Comparison of ENCODE assay signal across 14 cellular contexts in genomic region chr3:20066848-20067617, GRCh38. TPM values are rescaled to one million over a fixed set of nuclear protein-coding genes. Genes with fewer than 3 reads are reported as not detected.
A peak's percentile ranks its signal among the peaks of the same experiment; 100 is the strongest.
DNase-seq lines count a peak whose midpoint lies in the region; ATAC-seq and FAIRE-seq lines count a peak whose summit lies in the region.
"Had no signal": no experiment of that assay in that cellular context is flagged by ENCODE, and none has a peak within 500 bp of the region (broad histone marks: within the 10 kb centered on the region; RNA-seq: fewer than 3 reads in every experiment).

No MANE protein-coding gene starts in this region.

- H3K36me3 ChIP-seq in adipocyte (ENCODE audit: control insufficient read depth, insufficient read depth, low read length, severe bottlenecking), result no peaks in the 10 kb centered on the region
- peaks cover 0 to 4% (median 0%) of the 10 kb centered on the region in 5 donors for H3K36me3 ChIP-seq in subcutaneous abdominal adipose tissue (ENCODE audit: control insufficient read depth in 5 of 5, insufficient read depth in 5 of 5, low read length in 5 of 5)

- H3K27me3 ChIP-seq in adipocyte (replicated peaks; ENCODE audit: control insufficient read depth, insufficient read depth, low read length) (no peaks in the 10 kb centered on the region), subcutaneous abdominal adipose tissue (ENCODE audit: control insufficient read depth in 5 of 5, insufficient read depth in 4 of 5, low read length in 5 of 5) (no peaks in the 10 kb centered on the region)

- ATAC-seq in left ventricle myocardium superior (peak; percentile 31), GM18511 (IDR thresholded peaks at IDR 0.05; ENCODE audit: unreplicated experiment) (no peak)

- peak; percentile 58 for DNase-seq in HTR-8/SVneo (ENCODE audit: insufficient read length, low spot score)
- DNase-seq in adipocyte (ENCODE audit: low read depth), result peak; percentile 75
- DNase-seq in left ventricle myocardium superior, result peak; percentile 61
- no peak for DNase-seq in activated naive CD4-positive, alpha-beta T cell treated with anti-CD3 and anti-CD28 coated beads, Interleukin-2, amount 10 ng/mL, durations not matched to agents 7 days and 5 days
- DNase-seq in NCI-H526 treated with DMSO at 0.1 percent for 48 hours (lab: John Stamatoyannopoulos, UW), result no peak
- DNase-seq in retina, result no peak
- DNase-seq: activated CD4-positive, alpha-beta T cell treated with anti-CD3 and anti-CD28 coated beads for 48 hours; DMS53; MM.1S; NCI-H526 had no signal

- H3K9ac ChIP-seq in adipocyte (ENCODE audit: low read length) (no peak overlapping the region), subcutaneous abdominal adipose tissue (ENCODE audit: low read length in 5 of 5) (peak overlapping the region in 2 of 5 donors; percentile 11 to 12)

- H3K27ac Mint-ChIP-seq in activated naive CD4-positive, alpha-beta T cell treated with anti-CD3 and anti-CD28 coated beads, Interleukin-2, amount 10 ng/mL, durations not matched to agents 7 days and 5 days, result no peak overlapping the region

- intact Hi-C loops in left ventricle myocardium superior (cut with micrococcal nuclease), result no loop called here

- H3K4me1 ChIP-seq in adipocyte (ENCODE audit: control insufficient read depth, insufficient read depth, low read length) (peaks cover 8% of the 10 kb centered on the region), subcutaneous abdominal adipose tissue (ENCODE audit: control insufficient read depth in 5 of 5, insufficient read depth in 5 of 5, low read length in 5 of 5) (peaks cover 0 to 22% (median 13%) of the 10 kb centered on the region in 5 donors)

- H3K36me3 Mint-ChIP-seq in activated naive CD4-positive, alpha-beta T cell treated with anti-CD3 and anti-CD28 coated beads, Interleukin-2, amount 10 ng/mL, durations not matched to agents 7 days and 5 days, result peaks cover 46% of the 10 kb centered on the region

- H3K27me3 Mint-ChIP-seq in activated naive CD4-positive, alpha-beta T cell treated with anti-CD3 and anti-CD28 coated beads, Interleukin-2, amount 10 ng/mL, durations not matched to agents 7 days and 5 days, result no peaks in the 10 kb centered on the region

- CTCF ChIA-PET in activated naive CD4-positive, alpha-beta T cell treated with anti-CD3 and anti-CD28 coated beads, Interleukin-2, amount 10 ng/mL, durations not matched to agents 7 days and 5 days (lab: Charles Lee), result no interaction called here

- no peaks in the 10 kb centered on the region for H3K9me3 ChIP-seq in adipocyte (ENCODE audit: control insufficient read depth, low read length)
- no peaks in the 10 kb centered on the region for H3K9me3 ChIP-seq in subcutaneous abdominal adipose tissue (ENCODE audit: control insufficient read depth in 5 of 5, low read length in 5 of 5)

- peak overlapping the region; percentile 79 for H3K27ac ChIP-seq in subcutaneous abdominal adipose tissue (ENCODE audit: low read depth, low read length)

- H3K9me3 Mint-ChIP-seq in activated naive CD4-positive, alpha-beta T cell treated with anti-CD3 and anti-CD28 coated beads, Interleukin-2, amount 10 ng/mL, durations not matched to agents 7 days and 5 days, result no peaks in the 10 kb centered on the region

- H3K4me3 Mint-ChIP-seq in activated naive CD4-positive, alpha-beta T cell treated with anti-CD3 and anti-CD28 coated beads, Interleukin-2, amount 10 ng/mL, durations not matched to agents 7 days and 5 days, result no peak overlapping the region

- peaks cover 41% of the 10 kb centered on the region for H3K4me1 Mint-ChIP-seq in activated naive CD4-positive, alpha-beta T cell treated with anti-CD3 and anti-CD28 coated beads, Interleukin-2, amount 10 ng/mL, durations not matched to agents 7 days and 5 days

- no peak overlapping the region for H3K4me3 ChIP-seq in adipocyte (ENCODE audit: low read length)
- H3K4me3 ChIP-seq in subcutaneous abdominal adipose tissue (ENCODE audit: low read depth in 1 of 5, low read length in 5 of 5), result no peak overlapping the region

- FAIRE-seq in HTR-8/SVneo (lab: Jason Lieb, UNC), result no peak
- FAIRE-seq: GM18507 had no signal

RNA-seq across cellular contexts. Expression of gene KAT2B, which starts 26.8 kb away (rescaled TPM):
- total RNA-seq in left ventricle myocardium superior, result 111 TPM

RNA-seq across cellular contexts. Expression of gene PP2D1, which starts 55.0 kb away (rescaled TPM):
- not detected for total RNA-seq in left ventricle myocardium superior
- total RNA-seq: mononuclear cell had no signal

Comparison
In these comparisons a context has a peak if more than half of its experiments do, and no peak if none do; other contexts are left out.
1. DNase-seq: peak in HTR-8/SVneo (single experiment), adipocyte (single experiment) and left ventricle myocardium superior (single experiment); none in activated naive CD4-positive, alpha-beta T cell treated with anti-CD3 and anti-CD28 coated beads, Interleukin-2, amount 10 ng/mL, durations not matched to agents 7 days and 5 days (single experiment), NCI-H526 treated with DMSO at 0.1 percent for 48 hours (single experiment) and retina (single experiment).